1 cellular context compared by ENCODE assay signal in genomic region chr2:237671466-237672173, GRCh38.
A peak's percentile ranks its signal among the peaks of the same experiment; 100 is the strongest.
TF ChIP-seq lines count a peak whose summit lies in the region.

No MANE protein-coding gene starts in this region.

TF ChIP-seq in HepG2, 621 proteins besides CTCF, POLR2A, EP300 and RAD21:
- TF ChIP-seq MNT (IDR thresholded peaks at IDR 0.05): peak; percentile 76
- TF ChIP-seq, protein P1, sequence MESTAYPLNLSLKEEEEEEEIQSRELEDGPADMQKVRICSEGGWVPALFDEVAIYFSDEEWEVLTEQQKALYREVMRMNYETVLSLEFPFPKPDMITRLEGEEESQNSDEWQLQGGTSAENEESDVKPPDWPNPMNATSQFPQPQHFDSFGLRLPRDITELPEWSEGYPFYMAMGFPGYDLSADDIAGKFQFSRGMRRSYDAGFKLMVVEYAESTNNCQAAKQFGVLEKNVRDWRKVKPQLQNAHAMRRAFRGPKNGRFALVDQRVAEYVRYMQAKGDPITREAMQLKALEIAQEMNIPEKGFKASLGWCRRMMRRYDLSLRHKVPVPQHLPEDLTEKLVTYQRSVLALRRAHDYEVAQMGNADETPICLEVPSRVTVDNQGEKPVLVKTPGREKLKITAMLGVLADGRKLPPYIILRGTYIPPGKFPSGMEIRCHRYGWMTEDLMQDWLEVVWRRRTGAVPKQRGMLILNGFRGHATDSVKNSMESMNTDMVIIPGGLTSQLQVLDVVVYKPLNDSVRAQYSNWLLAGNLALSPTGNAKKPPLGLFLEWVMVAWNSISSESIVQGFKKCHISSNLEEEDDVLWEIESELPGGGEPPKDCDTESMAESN (CRISPR knock-in tag; conservative IDR thresholded peaks at IDR 0.05): no peak
